27 cellular contexts compared by ENCODE assay signal in genomic region chr17:10742431-10742830, GRCh38. TPM values are rescaled to one million over a fixed set of nuclear protein-coding genes. Genes with fewer than 3 reads are reported as not detected.
DNase-seq lines count a peak whose midpoint lies in the region; ATAC-seq, FAIRE-seq and TF ChIP-seq lines count a peak whose summit lies in the region.
"Had no signal": no experiment of that assay in that cellular context is flagged by ENCODE, and none has a peak within 500 bp of the region (broad histone marks: within the 10 kb centered on the region; RNA-seq: fewer than 3 reads in every experiment).

No MANE protein-coding gene starts in this region.

- H3F3A ChIP-seq in neural progenitor cell (ENCODE audit: low read depth) = no peaks in the 10 kb centered on the region

- H3K4me2 ChIP-seq in H1 (ENCODE audit: insufficient read depth in 1 of 2, low read depth in 2 of 2, low read length in 2 of 2) (no peak overlapping the region), neural progenitor cell (no peak overlapping the region)
- H3K4me2 ChIP-seq: A549; BLaER1 treated with 17β-estradiol and CSF1 and Interleukin-3, amounts not matched to agents 10 nM and 100 nM; GM23338 had no signal

- H3K27me3 Mint-ChIP-seq in T-helper 17 cell (peaks cover 15% of the 10 kb centered on the region), neural progenitor cell (ENCODE audit: insufficient read depth, low read depth) (peaks cover 4% of the 10 kb centered on the region)
- H3K27me3 Mint-ChIP-seq: CD4-positive, alpha-beta T cell had no signal

- H2AFZ ChIP-seq in H1 (ENCODE audit: low read length) (no peak overlapping the region), neural progenitor cell (replicated peaks) (no peak overlapping the region)
- H2AFZ ChIP-seq: GM23338 had no signal

- peak overlapping the region; percentile 32; the same call in 1 of the 2 replicates for H4K8ac ChIP-seq in H1 (ENCODE audit: extremely low read depth, insufficient read depth, low read length)

- no peaks in the 10 kb centered on the region for H4K20me1 ChIP-seq in H1 (replicated peaks in 1 of 2; ENCODE audit: control insufficient read depth in 1 of 2, insufficient read depth in 2 of 2, low read length in 2 of 2)
- no peaks in the 10 kb centered on the region for H4K20me1 ChIP-seq in neural progenitor cell (ENCODE audit: low read depth)
- H4K20me1 ChIP-seq: BLaER1 treated with 17β-estradiol and CSF1 and Interleukin-3, amounts not matched to agents 10 nM and 100 nM had no signal

- H3K18ac ChIP-seq in H1 (ENCODE audit: extremely low read depth, low read length) = no peak overlapping the region

- no peak overlapping the region for H4K91ac ChIP-seq in H1 (replicated peaks; ENCODE audit: insufficient read length, low read length)

- no peak overlapping the region for H2AK5ac ChIP-seq in H1 (ENCODE audit: low read depth, low read length)

- H3K9ac ChIP-seq in H1 (replicated peaks in 1 of 4; ENCODE audit: extremely low read depth in 1 of 4, low read depth in 3 of 4, low read length in 3 of 4) = no peak overlapping the region
- no peak overlapping the region for H3K9ac ChIP-seq in neural progenitor cell
- H3K9ac ChIP-seq: BLaER1 treated with 17β-estradiol and CSF1 and Interleukin-3, amounts not matched to agents 10 nM and 100 nM had no signal

- no peaks in the 10 kb centered on the region for H3K27me3 ChIP-seq in H1 (replicated peaks in 1 of 4; ENCODE audit: control insufficient read depth in 3 of 4, extremely low read depth in 1 of 4, insufficient read depth in 3 of 4, low read length in 3 of 4)
- H3K27me3 ChIP-seq in neural progenitor cell = no peaks in the 10 kb centered on the region
- H3K27me3 ChIP-seq in stomach = no peaks in the 10 kb centered on the region
- H3K27me3 ChIP-seq: BE2C; BLaER1 treated with 17β-estradiol and CSF1 and Interleukin-3, amounts not matched to agents 10 nM and 100 nM had no signal

- no peak overlapping the region for H2BK120ac ChIP-seq in H1 (replicated peaks; ENCODE audit: low read depth, low read length)

- 90% methylated on average over 6 of the region's 6 CpGs; no CpG with 5 or more reads in 1 of the 2 experiments for WGBS in H1 (ENCODE audit: extremely low coverage in 1 of 2, insufficient coverage in 1 of 2, insufficient read length in 1 of 2, insufficient replicate concordance in 2 of 2, low coverage in 1 of 2, low lambda C conversion rate in 2 of 2, missing lambda C conversion rate in 1 of 2), 2 experiments
- 91 to 97% (median 94%) methylated on average over 6 of the region's 6 CpGs for WGBS in stomach, 5 donors

- intact Hi-C loops in stomach (cut with DNase I; ENCODE audit: low total_unique reads) = no loop called here

- H3K36me3 Mint-ChIP-seq in T-helper 17 cell (ENCODE audit: low read depth) (peaks cover 6% of the 10 kb centered on the region), neural progenitor cell (peaks cover 1% of the 10 kb centered on the region)
- H3K36me3 Mint-ChIP-seq: CD14-positive monocyte; CD8-positive, alpha-beta memory T cell had no signal

- no peaks in the 10 kb centered on the region for H3K36me3 ChIP-seq in H1 (ENCODE audit: control insufficient read depth in 2 of 4, insufficient read depth in 4 of 4, low read length in 3 of 4)
- no peaks in the 10 kb centered on the region for H3K36me3 ChIP-seq in neural progenitor cell
- no peaks in the 10 kb centered on the region for H3K36me3 ChIP-seq in stomach
- H3K36me3 ChIP-seq: BE2C; BLaER1 treated with 17β-estradiol and CSF1 and Interleukin-3, amounts not matched to agents 10 nM and 100 nM; HAP-1 had no signal

- no peak for FAIRE-seq in H1 (lab: Jason Lieb, UNC)
- FAIRE-seq: D721Med, GM12878, GM18507, H54 had no signal

- ATAC-seq in T-helper 17 cell = no peak
- ATAC-seq: A549, GM12878, GM23338 had no signal

- no peaks in the 10 kb centered on the region for H3K79me1 ChIP-seq in H1 (ENCODE audit: low read depth, low read length)

- POLR2A ChIA-PET in H1 (lab: Charles Lee; ENCODE audit: partially characterized antibody) = interaction anchor here (1.7 kb wide), 1 partner anchor 13 kb away, joined by 6 read pairs; no protein-coding TSS in a partner anchor

- H3K27ac Mint-ChIP-seq in T-helper 17 cell (peak overlapping the region; percentile 8), neural progenitor cell (peak overlapping the region; percentile 13)
- H3K27ac Mint-ChIP-seq: CD14-positive monocyte; CD4-positive, alpha-beta T cell; CD8-positive, alpha-beta memory T cell; GM23338; HFFc6 had no signal

- H3K4me3 ChIP-seq in H1 (ENCODE audit: extremely low read depth in 1 of 4, insufficient read depth in 2 of 4, low read depth in 3 of 4, low read length in 4 of 4) (no peak overlapping the region), neural progenitor cell (no peak overlapping the region), stomach (no peak overlapping the region)
- H3K4me3 ChIP-seq: A549; BLaER1 treated with 17β-estradiol and CSF1 and Interleukin-3, amounts not matched to agents 10 nM and 100 nM; GM12878; GM23338; HAP-1 had no signal

- H3K79me2 ChIP-seq in H1 (ENCODE audit: control insufficient read depth in 1 of 2, insufficient read depth in 2 of 2, low read length in 2 of 2) (no peaks in the 10 kb centered on the region), neural progenitor cell (ENCODE audit: low read depth) (no peaks in the 10 kb centered on the region)

- no peak overlapping the region for H2BK12ac ChIP-seq in H1 (ENCODE audit: low read depth, low read length)

- peaks cover 19% of the 10 kb centered on the region for H3K4me1 Mint-ChIP-seq in T-helper 17 cell
- peaks cover 21% of the 10 kb centered on the region for H3K4me1 Mint-ChIP-seq in neural progenitor cell
- H3K4me1 Mint-ChIP-seq: CD14-positive monocyte had no signal

- no peak overlapping the region for H3K27ac ChIP-seq in H1 (ENCODE audit: low read depth, low read length)
- H3K27ac ChIP-seq in neural progenitor cell = no peak overlapping the region
- peak overlapping the region in 3 of 5 donors; percentile 4 to 79 (median 17) for H3K27ac ChIP-seq in stomach
- H3K27ac ChIP-seq: A549; BLaER1 treated with 17β-estradiol and CSF1 and Interleukin-3, amounts not matched to agents 10 nM and 100 nM had no signal

- TF ChIP-seq RAD21 in H1 (IDR thresholded peaks at IDR 0.05 in 1 of 2, conservative IDR thresholded peaks at IDR 0.05 in 1 of 2; ENCODE audit: low read depth in 2 of 2, low read length in 2 of 2) = no peak

- no peak for TF ChIP-seq POLR2A in H1 (IDR thresholded peaks at IDR 0.05; ENCODE audit: control extremely low read depth in 1 of 2, low read depth in 2 of 2, low read length in 2 of 2)
- no peak for TF ChIP-seq POLR2A in stomach (IDR thresholded peaks at IDR 0.05)

- TF ChIP-seq CTCF in H1 (IDR thresholded peaks at IDR 0.05; ENCODE audit: control extremely low read depth in 1 of 3, insufficient read depth in 1 of 3, low read depth in 1 of 3, low read length in 3 of 3) (no peak), neural progenitor cell (IDR thresholded peaks at IDR 0.05) (no peak), stomach (IDR thresholded peaks at IDR 0.05) (no peak)

- H3K9me3 Mint-ChIP-seq in neural progenitor cell = no peaks in the 10 kb centered on the region
- H3K9me3 Mint-ChIP-seq: CD4-positive, alpha-beta T cell; CD8-positive, alpha-beta memory T cell; GM23338; HFFc6 had no signal

- no peak overlapping the region for H3K4ac ChIP-seq in H1 (replicated peaks; ENCODE audit: insufficient read length, low read depth, low read length)

- no peak overlapping the region for H3K23ac ChIP-seq in H1 (ENCODE audit: insufficient read length)

- H3K4me3 Mint-ChIP-seq in T-helper 17 cell (no peak overlapping the region), neural progenitor cell (no peak overlapping the region)
- H3K4me3 Mint-ChIP-seq: CD14-positive monocyte; CD4-positive, alpha-beta T cell; CD8-positive, alpha-beta memory T cell; GM23338; HFFc6 had no signal

- TF ChIP-seq EP300 in H1 (IDR thresholded peaks at IDR 0.05; ENCODE audit: borderline replicate concordance in 1 of 2, low read depth in 2 of 2, low read length in 2 of 2) (no peak), stomach (IDR thresholded peaks at IDR 0.05) (no peak)

- H3K23me2 ChIP-seq in H1 (ENCODE audit: low read depth, low read length) = no peaks in the 10 kb centered on the region; the same call in 1 of the 2 replicates

- H3K4me1 ChIP-seq in H1 (replicated peaks in 1 of 4; ENCODE audit: control insufficient read depth in 3 of 4, insufficient read depth in 4 of 4, low read length in 3 of 4) = no peaks in the 10 kb centered on the region
- H3K4me1 ChIP-seq in neural progenitor cell = no peaks in the 10 kb centered on the region
- peaks cover 16 to 70% (median 46%) of the 10 kb centered on the region in 4 donors for H3K4me1 ChIP-seq in stomach
- H3K4me1 ChIP-seq: BE2C, HAP-1 had no signal

- H2BK20ac ChIP-seq in H1 (ENCODE audit: low read length) = no peak overlapping the region

- H3K9me3 ChIP-seq in T-helper 17 cell (ENCODE audit: control insufficient read depth, low read length, poor library complexity, severe bottlenecking) = no peaks in the 10 kb centered on the region
- H3K9me3 ChIP-seq in H1 (ENCODE audit: insufficient read depth in 2 of 2, low read depth in 1 of 2, low read length in 1 of 2) = no peaks in the 10 kb centered on the region
- no peaks in the 10 kb centered on the region for H3K9me3 ChIP-seq in neural progenitor cell (ENCODE audit: low read depth)
- H3K9me3 ChIP-seq in stomach = no peaks in the 10 kb centered on the region
- H3K9me3 ChIP-seq: A549; BE2C; BLaER1 treated with 17β-estradiol and CSF1 and Interleukin-3, amounts not matched to agents 10 nM and 100 nM; HAP-1 had no signal

- CTCF ChIA-PET in H1 (lab: Charles Lee; ENCODE audit: partially characterized antibody) = interaction anchor here (0.8 to 2.6 kb wide), 5 partner anchors 10 to 113 kb away, joined by 3 to 24 read pairs (median 4); no protein-coding TSS in a partner anchor

- H2BK15ac ChIP-seq in H1 (ENCODE audit: low read length) = no peak overlapping the region

- H2BK5ac ChIP-seq in H1 (ENCODE audit: low read depth, low read length) = no peak overlapping the region

- no peak overlapping the region for H3K14ac ChIP-seq in H1 (ENCODE audit: insufficient read length)

- H3K56ac ChIP-seq in H1 (replicated peaks; ENCODE audit: insufficient read length, low read depth, low read length) = no peak overlapping the region

- DNase-seq in T-helper 17 cell = no peak
- no peak for DNase-seq in H1 (ENCODE audit: low read depth in 1 of 2, low spot score in 2 of 2)
- no peak for DNase-seq in neural progenitor cell (ENCODE audit: low spot score)
- DNase-seq in stomach = no peak
- DNase-seq in iPS-NIHi7 (ENCODE audit: extremely low spot score) = no peak
- DNase-seq in amniotic stem cell (lab: John Stamatoyannopoulos, UW) = no peak
- no peak for DNase-seq in activated naive CD4-positive, alpha-beta T cell (lab: John Stamatoyannopoulos, UW)
- DNase-seq: 8988T; ACHN; AML-193; BE2C; CD4-positive, alpha-beta T cell; CD8-positive, alpha-beta memory T cell; DMS 273 treated with DMSO at 0.1 percent for 48 hours; DMS79; EL; GDM1; HFFc6 had no signal

- no peak overlapping the region for H4K5ac ChIP-seq in H1 (ENCODE audit: insufficient read length, low read depth, low read length)

RNA-seq across cellular contexts. Expression of gene TMEM220, which starts 12.6 kb away (rescaled TPM):
- under 1 TPM; 0.77 to 0.81 TPM for total RNA-seq in T-helper 17 cell
- total RNA-seq in H1 (2021; fragmentation: NEBNext Ultra II Directional; extraction: Animal tissue kit (Norgen Biotek cat#: 25700)) = 3.8 and 4.2 TPM in 2 replicates
- polyA plus RNA-seq in H1 (2011; rRNA removed) = 2.8 and 4.1 TPM in 2 replicates
- polyA plus RNA-seq in H1 (2011; cell fraction: cytosol; rRNA removed) = 2.7 TPM
- 1.8 TPM for polyA plus RNA-seq in H1 (2011; cell fraction: nucleus; rRNA removed)
- 3.6 to 8.5 TPM (median 4.9 TPM) in 4 replicates for polyA plus RNA-seq in H1 (2012, experiment 1 of 2)
- polyA plus RNA-seq in H1 (2012, experiment 2 of 2) = 1.5 TPM
- 7.0 TPM for polyA plus RNA-seq in H1 (2013, experiment 1 of 2)
- 6.6 TPM for polyA plus RNA-seq in H1 (2013, experiment 2 of 2)
- polyA minus RNA-seq in H1 (2011; rRNA and poly(A)+ RNA removed) = 5.2 and 5.4 TPM in 2 replicates
- 1.5 TPM for polyA minus RNA-seq in H1 (2011; cell fraction: cytosol; rRNA and poly(A)+ RNA removed)
- 6.1 TPM for polyA minus RNA-seq in H1 (2011; cell fraction: nucleus; rRNA and poly(A)+ RNA removed)
- total RNA-seq in neural progenitor cell (ENCODE audit: low replicate concordance) = 0.28 and 1.5 TPM in 2 replicates
- total RNA-seq in stomach = 10 to 100 TPM in 1 of 5 donors, 1 to 10 TPM in 2, not detected in 2; 4.9 to 14.1 (median 9.4) TPM
- 1 to 10 TPM; 6.0 to 8.3 (median 7.9) TPM for polyA plus RNA-seq in stomach

RNA-seq across cellular contexts. Expression of gene ADPRM, which starts 45.0 kb away (rescaled TPM):
- total RNA-seq in T-helper 17 cell (10 to 100 TPM; 17.6 to 20.9 TPM), neural progenitor cell (ENCODE audit: low replicate concordance) (8.9 and 10.2 TPM in 2 replicates), stomach (10 to 100 TPM in 1 of 5 donors, 1 to 10 TPM in 2, under 1 TPM in 1, not detected in 1; 0.87 to 16.0 (median 3.9) TPM)
- total RNA-seq in H1 (2021; fragmentation: NEBNext Ultra II Directional; extraction: Animal tissue kit (Norgen Biotek cat#: 25700)) = 6.0 and 6.7 TPM in 2 replicates
- polyA plus RNA-seq in H1 (2011; rRNA removed) (4.6 and 7.9 TPM in 2 replicates), stomach (10 to 100 TPM; 11.0 to 24.4 (median 12.1) TPM)
- polyA plus RNA-seq in H1 (2011; cell fraction: cytosol; rRNA removed) = 7.0 TPM
- polyA plus RNA-seq in H1 (2011; cell fraction: nucleus; rRNA removed) = 2.3 TPM
- polyA plus RNA-seq in H1 (2012, experiment 1 of 2) = 6.5 to 10.8 TPM (median 7.0 TPM) in 4 replicates
- polyA plus RNA-seq in H1 (2012, experiment 2 of 2) = 0.98 TPM
- 6.1 TPM for polyA plus RNA-seq in H1 (2013, experiment 1 of 2)
- 5.7 TPM for polyA plus RNA-seq in H1 (2013, experiment 2 of 2)
- 7.6 and 10.8 TPM in 2 replicates for polyA minus RNA-seq in H1 (2011; rRNA and poly(A)+ RNA removed)
- polyA minus RNA-seq in H1 (2011; cell fraction: cytosol; rRNA and poly(A)+ RNA removed) = 3.4 TPM
- polyA minus RNA-seq in H1 (2011; cell fraction: nucleus; rRNA and poly(A)+ RNA removed) = 8.0 TPM

RNA-seq across cellular contexts. Expression of gene SCO1, which starts 45.1 kb away (rescaled TPM):
- total RNA-seq in T-helper 17 cell (10 to 100 TPM; 16.4 to 17.7 TPM), neural progenitor cell (ENCODE audit: low replicate concordance) (32.4 and 39.0 TPM in 2 replicates), stomach (10 to 100 TPM in 4 of 5 donors, 1 to 10 TPM in 1; 9.4 to 61.1 (median 23.5) TPM)
- total RNA-seq in H1 (2021; fragmentation: NEBNext Ultra II Directional; extraction: Animal tissue kit (Norgen Biotek cat#: 25700)) = 60.3 and 61.8 TPM in 2 replicates
- polyA plus RNA-seq in H1 (2011; rRNA removed) (16.6 and 18.7 TPM in 2 replicates), stomach (10 to 100 TPM in 2 of 3 donors, 1 to 10 TPM in 1; 8.0 to 12.9 (median 10.7) TPM)
- polyA plus RNA-seq in H1 (2011; cell fraction: cytosol; rRNA removed) = 24.3 TPM
- 34.1 TPM for polyA plus RNA-seq in H1 (2011; cell fraction: nucleus; rRNA removed)
- polyA plus RNA-seq in H1 (2012, experiment 1 of 2) = 26.2 to 37.1 TPM (median 31.3 TPM) in 4 replicates
- 7.5 TPM for polyA plus RNA-seq in H1 (2012, experiment 2 of 2)
- 24.2 TPM for polyA plus RNA-seq in H1 (2013, experiment 1 of 2)
- polyA plus RNA-seq in H1 (2013, experiment 2 of 2) = 28.4 TPM
- polyA minus RNA-seq in H1 (2011; rRNA and poly(A)+ RNA removed) = 19.4 and 25.1 TPM in 2 replicates
- polyA minus RNA-seq in H1 (2011; cell fraction: cytosol; rRNA and poly(A)+ RNA removed) = 36.3 TPM
- polyA minus RNA-seq in H1 (2011; cell fraction: nucleus; rRNA and poly(A)+ RNA removed) = 74.1 TPM

Comparison
In these comparisons a context has a peak if more than half of its experiments do, and no peak if none do; other contexts are left out.
1. H3K27ac ChIP-seq: peak in stomach (3 of 5); none in H1 (single experiment) and neural progenitor cell (single experiment).